In genomic region chr6:35668096-35668495, GRCh38 we compare ENCODE assay signal across 12 cellular contexts. TPM values are rescaled to one million over a fixed set of nuclear protein-coding genes. Genes with fewer than 3 reads are reported as not detected.
DNase-seq lines count a peak whose midpoint lies in the region; ATAC-seq, FAIRE-seq and TF ChIP-seq lines count a peak whose summit lies in the region.
"Had no signal": no experiment of that assay in that cellular context is flagged by ENCODE, and none has a peak within 500 bp of the region (broad histone marks: within the 10 kb centered on the region; RNA-seq: fewer than 3 reads in every experiment).

No MANE protein-coding gene starts in this region.

- intact Hi-C loops in activated naive CD4-positive, alpha-beta T cell treated with anti-CD3 and anti-CD28 coated beads for 36 hours (cut with micrococcal nuclease) = loop anchor here (5.0 kb wide), 2 partner anchors 66 to 249 kb away; no protein-coding TSS in a partner anchor
- intact Hi-C loops in activated B cell treated with CpG ODN at 0.5 μM for 24 hours (cut with micrococcal nuclease) = loop anchor here (2.0 kb wide), 1 partner anchor 21 kb away; the partner anchor contains the start of gene FKBP5

- H3K9me3 Mint-ChIP-seq in activated naive CD4-positive, alpha-beta T cell treated with anti-CD3 and anti-CD28 coated beads for 36 hours = no peaks in the 10 kb centered on the region
- H3K9me3 Mint-ChIP-seq in activated B cell treated with CpG ODN at 0.5 μM for 24 hours = no peaks in the 10 kb centered on the region
- H3K9me3 Mint-ChIP-seq in stimulated activated effector memory CD8-positive, alpha-beta T cell treated with anti-CD3 and anti-CD28 coated beads, Interleukin-12 subunit alpha, Interleukin-12 subunit beta, amount 100 ng/mL, for 72 hours = no peaks in the 10 kb centered on the region

- no peaks in the 10 kb centered on the region for H3K27me3 Mint-ChIP-seq in activated naive CD4-positive, alpha-beta T cell treated with anti-CD3 and anti-CD28 coated beads for 36 hours (ENCODE audit: low read depth)
- no peaks in the 10 kb centered on the region for H3K27me3 Mint-ChIP-seq in activated B cell treated with CpG ODN at 0.5 μM for 24 hours

- TF ChIP-seq CTCF in activated B cell treated with CpG ODN at 0.5 μM for 24 hours (IDR thresholded peaks at IDR 0.05) = no peak
- no peak for TF ChIP-seq CTCF in foreskin keratinocyte (conservative IDR thresholded peaks at IDR 0.05)

- peak overlapping the region; percentile 71 for H3K4me3 Mint-ChIP-seq in activated naive CD4-positive, alpha-beta T cell treated with anti-CD3 and anti-CD28 coated beads for 36 hours
- peak overlapping the region; percentile 63 for H3K4me3 Mint-ChIP-seq in activated B cell treated with CpG ODN at 0.5 μM for 24 hours
- peak overlapping the region; percentile 59 for H3K4me3 Mint-ChIP-seq in stimulated activated effector memory CD8-positive, alpha-beta T cell treated with anti-CD3 and anti-CD28 coated beads, Interleukin-12 subunit alpha, Interleukin-12 subunit beta, amount 100 ng/mL, for 72 hours

- POLR2A ChIA-PET in activated B cell treated with CpG ODN at 0.5 μM for 24 hours (lab: Charles Lee) = interaction anchor here (1.4 kb wide), 1 partner anchor 63 kb away, joined by 3 read pairs; no protein-coding TSS in a partner anchor

- H3K4me1 ChIP-seq in foreskin keratinocyte = peaks cover 47% of the 10 kb centered on the region

- no peak for TF ChIP-seq POLR2A in GM12892 (IDR thresholded peaks at IDR 0.05; ENCODE audit: low read depth, low read length)

- H3K27ac Mint-ChIP-seq in activated naive CD4-positive, alpha-beta T cell treated with anti-CD3 and anti-CD28 coated beads for 36 hours = peak overlapping the region; percentile 96
- H3K27ac Mint-ChIP-seq in activated B cell treated with CpG ODN at 0.5 μM for 24 hours = peak overlapping the region; percentile 69
- H3K27ac Mint-ChIP-seq in stimulated activated effector memory CD8-positive, alpha-beta T cell treated with anti-CD3 and anti-CD28 coated beads, Interleukin-12 subunit alpha, Interleukin-12 subunit beta, amount 100 ng/mL, for 72 hours = peak overlapping the region; percentile 94

- peaks cover 46% of the 10 kb centered on the region for H3K4me1 Mint-ChIP-seq in activated naive CD4-positive, alpha-beta T cell treated with anti-CD3 and anti-CD28 coated beads for 36 hours (ENCODE audit: low read depth)
- H3K4me1 Mint-ChIP-seq in activated B cell treated with CpG ODN at 0.5 μM for 24 hours = peaks cover 27% of the 10 kb centered on the region
- peaks cover 15% of the 10 kb centered on the region for H3K4me1 Mint-ChIP-seq in stimulated activated effector memory CD8-positive, alpha-beta T cell treated with anti-CD3 and anti-CD28 coated beads, Interleukin-12 subunit alpha, Interleukin-12 subunit beta, amount 100 ng/mL, for 72 hours

- H3K27me3 ChIP-seq in foreskin keratinocyte = no peaks in the 10 kb centered on the region
- H3K27me3 ChIP-seq: Peyer's patch had no signal

- no peak for DNase-seq in activated naive CD4-positive, alpha-beta T cell treated with anti-CD3 and anti-CD28 coated beads for 36 hours
- DNase-seq in activated naive CD4-positive, alpha-beta T cell treated with Interleukin-2 at 50 U/mL for 16 hours = no peak
- no peak for DNase-seq in activated B cell treated with CpG ODN at 0.5 μM for 24 hours
- DNase-seq in foreskin keratinocyte = no peak
- no peak for DNase-seq in stimulated activated effector memory CD8-positive, alpha-beta T cell treated with anti-CD3 and anti-CD28 coated beads, Interleukin-12 subunit alpha, Interleukin-12 subunit beta, amount 100 ng/mL, for 72 hours (ENCODE audit: low spot score in 2 of 2)
- no peak for DNase-seq in GM12892 (ENCODE audit: insufficient read length)
- no peak for DNase-seq in ureter (ENCODE audit: low spot score)
- DNase-seq: AML-193, KG1, Peyer's patch had no signal

- peak overlapping the region; percentile 45 for H3K27ac ChIP-seq in foreskin keratinocyte
- H3K27ac ChIP-seq: Peyer's patch had no signal

- ATAC-seq in activated B cell treated with CpG ODN at 0.5 μM for 24 hours (ENCODE audit: low read depth) (no peak), foreskin keratinocyte (no peak), HG03095 (IDR thresholded peaks at IDR 0.05; ENCODE audit: unreplicated experiment) (no peak)
- no peak for ATAC-seq in stimulated activated effector memory CD8-positive, alpha-beta T cell treated with anti-CD3 and anti-CD28 coated beads, Interleukin-12 subunit alpha, Interleukin-12 subunit beta, amount 100 ng/mL, for 72 hours

- FAIRE-seq in GM12892 (lab: Jason Lieb, UNC) = no peak
- FAIRE-seq: H1 had no signal

- H3K36me3 Mint-ChIP-seq in activated naive CD4-positive, alpha-beta T cell treated with anti-CD3 and anti-CD28 coated beads for 36 hours (ENCODE audit: low read depth) = peaks cover 10% of the 10 kb centered on the region
- H3K36me3 Mint-ChIP-seq in activated B cell treated with CpG ODN at 0.5 μM for 24 hours (ENCODE audit: low read depth) = no peaks in the 10 kb centered on the region
- no peaks in the 10 kb centered on the region for H3K36me3 Mint-ChIP-seq in stimulated activated effector memory CD8-positive, alpha-beta T cell treated with anti-CD3 and anti-CD28 coated beads, Interleukin-12 subunit alpha, Interleukin-12 subunit beta, amount 100 ng/mL, for 72 hours

- CTCF ChIA-PET in activated naive CD4-positive, alpha-beta T cell treated with anti-CD3 and anti-CD28 coated beads for 36 hours (lab: Charles Lee) = interaction anchor here (0.7 to 2.7 kb wide), 10 partner anchors 13 to 69 kb away, joined by 3 to 14 read pairs (median 4); partner anchors contain the start of gene ARMC12
- CTCF ChIA-PET in activated B cell treated with CpG ODN at 0.5 μM for 24 hours (lab: Charles Lee) = interaction anchor here (1.3 kb wide), 1 partner anchor 19 kb away, joined by 3 read pairs; no protein-coding TSS in a partner anchor

RNA-seq across cellular contexts. Expression of gene FKBP5, which starts 20.6 kb away (rescaled TPM):
- 100 to 1,000 TPM; 202 to 208 TPM for total RNA-seq in activated naive CD4-positive, alpha-beta T cell treated with anti-CD3 and anti-CD28 coated beads for 36 hours
- total RNA-seq in activated B cell treated with CpG ODN at 0.5 μM for 24 hours (17.1 TPM in 2 replicates), foreskin keratinocyte (42.2 and 59.4 TPM in 2 replicates), ureter (112 TPM)
- 28.1 and 41.8 TPM in 2 replicates for polyA plus RNA-seq in foreskin keratinocyte
- polyA plus RNA-seq in GM12892 (2012; ENCODE audit: missing spikeins) = 34.9 TPM
